In the genomic region with DNA sequence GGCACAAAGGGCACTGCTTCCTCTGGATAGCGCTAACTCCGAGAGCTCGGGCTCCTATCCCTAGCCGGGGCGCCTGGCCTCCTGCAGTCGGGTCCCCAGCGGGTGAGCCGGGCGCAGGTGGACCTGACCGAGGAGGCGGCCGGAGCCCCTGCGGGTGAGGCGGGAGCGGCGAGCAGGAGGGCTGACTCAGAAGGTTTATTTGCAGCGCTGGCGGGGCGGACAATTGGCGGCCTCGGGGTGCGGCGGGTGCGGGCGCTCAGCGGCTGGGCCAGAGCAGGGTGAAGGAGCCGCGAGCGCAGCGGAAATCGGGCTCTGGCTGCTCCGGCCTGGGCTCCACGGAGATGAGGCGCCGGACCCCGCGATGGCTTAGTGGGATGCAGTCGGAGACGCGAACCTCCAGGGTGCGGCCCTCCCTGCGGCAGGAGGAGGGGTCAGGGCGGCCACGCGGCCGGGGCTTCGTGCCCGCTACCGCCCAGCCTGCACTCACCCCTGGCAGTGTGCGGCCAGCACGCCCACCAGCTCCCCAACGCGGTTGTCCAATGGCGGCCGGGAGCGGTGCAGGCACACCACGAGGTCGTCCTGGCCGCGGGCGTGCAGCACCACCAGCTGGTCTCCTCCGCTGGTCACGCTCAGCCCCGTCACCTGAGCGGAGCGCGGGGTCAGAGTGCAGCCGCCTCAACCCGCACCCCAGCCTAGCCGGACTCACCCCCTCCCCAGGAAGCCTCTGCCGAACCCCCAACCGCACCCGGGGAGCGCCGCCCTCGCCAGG, we compare ENCODE assay signal across 10 cellular contexts. TPM values are rescaled to one million over a fixed set of nuclear protein-coding genes. Genes with fewer than 3 reads are reported as not detected.
DNase-seq lines count a peak whose midpoint lies in the region; ATAC-seq and TF ChIP-seq lines count a peak whose summit lies in the region.
"Had no signal": no experiment of that assay in that cellular context is flagged by ENCODE, and none has a peak within 500 bp of the region (broad histone marks: within the 10 kb centered on the region; RNA-seq: fewer than 3 reads in every experiment).

No MANE protein-coding gene starts in this region.

- TF ChIP-seq CTCF in choroid plexus epithelial cell (conservative IDR thresholded peaks at IDR 0.05; ENCODE audit: low read depth, low read length) (no peak), thoracic aorta (IDR thresholded peaks at IDR 0.05) (no peak)

- intact Hi-C loops in activated CD4-positive, alpha-beta T cell treated with anti-CD3 and anti-CD28 coated beads, Interleukin-2, amount 10 ng/mL, durations not matched to agents 24 days and 14 days (cut with micrococcal nuclease): no loop called here

- peak; percentile 67 for DNase-seq in activated CD4-positive, alpha-beta T cell treated with anti-CD3 and anti-CD28 coated beads, Interleukin-2, amount 10 ng/mL, durations not matched to agents 24 days and 14 days
- no peak for DNase-seq in activated CD4-positive, alpha-beta T cell treated with anti-CD3 and anti-CD28 coated beads, Interleukin-2, amount 50 U/mL, for 4 hours
- DNase-seq in choroid plexus epithelial cell (ENCODE audit: low read depth) (peak; percentile 28), left lobe of liver (ENCODE audit: low spot score) (peak; percentile 43), thoracic aorta (ENCODE audit: low spot score) (no peak), T-helper 9 cell (no peak), NAMALWA (ENCODE audit: low spot score) (no peak)

- no peak overlapping the region for H3K27ac Mint-ChIP-seq in activated CD4-positive, alpha-beta T cell treated with anti-CD3 and anti-CD28 coated beads, Interleukin-2, amount 10 ng/mL, durations not matched to agents 24 days and 14 days
- H3K27ac Mint-ChIP-seq: mesothelial cell of epicardium had no signal

- ATAC-seq in left lobe of liver: peak; percentile 68
- no peak for ATAC-seq in thoracic aorta (ENCODE audit: insufficient number of reproducible peaks, low FRiP score, low read depth)
- no peak for ATAC-seq in HG03354 (IDR thresholded peaks at IDR 0.05; ENCODE audit: poor library complexity, severe bottlenecking, unreplicated experiment)

- peaks cover 15% of the 10 kb centered on the region for H3K4me1 Mint-ChIP-seq in activated CD4-positive, alpha-beta T cell treated with anti-CD3 and anti-CD28 coated beads, Interleukin-2, amount 10 ng/mL, durations not matched to agents 24 days and 14 days
- H3K4me1 Mint-ChIP-seq: mesothelial cell of epicardium had no signal

- no peak overlapping the region for H3K27ac ChIP-seq in thoracic aorta

- H3K27me3 Mint-ChIP-seq in activated CD4-positive, alpha-beta T cell treated with anti-CD3 and anti-CD28 coated beads, Interleukin-2, amount 10 ng/mL, durations not matched to agents 24 days and 14 days: no peaks in the 10 kb centered on the region
- H3K27me3 Mint-ChIP-seq: CD4-positive, CD25-positive, alpha-beta regulatory T cell had no signal

- H3K36me3 ChIP-seq in thoracic aorta: no peaks in the 10 kb centered on the region

- no peak overlapping the region for H3K4me3 Mint-ChIP-seq in activated CD4-positive, alpha-beta T cell treated with anti-CD3 and anti-CD28 coated beads, Interleukin-2, amount 10 ng/mL, durations not matched to agents 24 days and 14 days
- H3K4me3 Mint-ChIP-seq: CD4-positive, CD25-positive, alpha-beta regulatory T cell; mesothelial cell of epicardium had no signal

- H3K27me3 ChIP-seq in thoracic aorta (replicated peaks; ENCODE audit: insufficient read depth): no peaks in the 10 kb centered on the region

- H3K4me1 ChIP-seq in thoracic aorta (ENCODE audit: control insufficient read depth in 1 of 2, low read depth in 2 of 2): peaks cover 0 to 14% of the 10 kb centered on the region in 2 donors

- H3K9me3 Mint-ChIP-seq in activated CD4-positive, alpha-beta T cell treated with anti-CD3 and anti-CD28 coated beads, Interleukin-2, amount 10 ng/mL, durations not matched to agents 24 days and 14 days: no peaks in the 10 kb centered on the region
- H3K9me3 Mint-ChIP-seq: CD4-positive, CD25-positive, alpha-beta regulatory T cell; mesothelial cell of epicardium had no signal

- H3K36me3 Mint-ChIP-seq in activated CD4-positive, alpha-beta T cell treated with anti-CD3 and anti-CD28 coated beads, Interleukin-2, amount 10 ng/mL, durations not matched to agents 24 days and 14 days (ENCODE audit: low read depth): peaks cover 39% of the 10 kb centered on the region
- H3K36me3 Mint-ChIP-seq: mesothelial cell of epicardium had no signal

- H3K9me3 ChIP-seq in thoracic aorta: no peaks in the 10 kb centered on the region

- H3K4me3 ChIP-seq in choroid plexus epithelial cell (ENCODE audit: low read depth, low read length) (peak overlapping the region; percentile 53), thoracic aorta (peak overlapping the region; percentile 68)

RNA-seq across cellular contexts. Expression of a gene that starts 16.1 kb away (rescaled TPM):
- 283 and 290 TPM in 2 replicates for total RNA-seq in activated CD4-positive, alpha-beta T cell treated with anti-CD3 and anti-CD28 coated beads, Interleukin-2, amount 10 ng/mL, durations not matched to agents 24 days and 14 days
- total RNA-seq in left lobe of liver (1.0 TPM), thoracic aorta (10 to 100 TPM in 1 of 2 donors, 1 to 10 TPM in 1; 2.0 to 13.8 TPM)

RNA-seq across cellular contexts. Expression of a gene that starts 37.3 kb away (rescaled TPM):
- 59.2 and 63.1 TPM in 2 replicates for total RNA-seq in activated CD4-positive, alpha-beta T cell treated with anti-CD3 and anti-CD28 coated beads, Interleukin-2, amount 10 ng/mL, durations not matched to agents 24 days and 14 days
- total RNA-seq in left lobe of liver (44.8 TPM), thoracic aorta (10 to 100 TPM; 43.0 to 49.7 TPM)

Comparison
In these comparisons a context has a peak if more than half of its experiments do, and no peak if none do; other contexts are left out.
1. DNase-seq: peak in activated CD4-positive, alpha-beta T cell treated with anti-CD3 and anti-CD28 coated beads, Interleukin-2, amount 10 ng/mL, durations not matched to agents 24 days and 14 days (single experiment), choroid plexus epithelial cell (single experiment) and left lobe of liver (single experiment); none in activated CD4-positive, alpha-beta T cell treated with anti-CD3 and anti-CD28 coated beads, Interleukin-2, amount 50 U/mL, for 4 hours (0 of 2), thoracic aorta (single experiment), T-helper 9 cell (single experiment) and NAMALWA (single experiment).
2. RNA of a gene that starts 16.1 kb away (total RNA-seq): 283 to 290 TPM in activated CD4-positive, alpha-beta T cell treated with anti-CD3 and anti-CD28 coated beads, Interleukin-2, amount 10 ng/mL, durations not matched to agents 24 days and 14 days; 2.0 to 13.8 TPM in thoracic aorta and 1.0 TPM in left lobe of liver (single experiment); every median in the first group is over 10 times any median in the second.